In genomic region chr5:173016069-173016455, GRCh38 we compare ENCODE assay signal across 1 cellular context.
TF ChIP-seq lines count a peak whose summit lies in the region.

No MANE protein-coding gene starts in this region.

TF ChIP-seq in K562, 482 proteins besides CTCF, POLR2A, EP300 and RAD21:
- TF ChIP-seq POLR2B (IDR thresholded peaks at IDR 0.05; ENCODE audit: low read depth, partially characterized antibody) (no peak), KDM2B (CRISPR knock-in tag; IDR thresholded peaks at IDR 0.05) (no peak), SRSF7 (optimal IDR thresholded peaks at IDR 0.05; ENCODE audit: low read depth, low read length) (no peak), HDGF (IDR thresholded peaks at IDR 0.05) (no peak), NONO (IDR thresholded peaks at IDR 0.05; ENCODE audit: low read depth in 2 of 2, low read length in 1 of 2) (no peak), RBM22 (IDR thresholded peaks at IDR 0.05; ENCODE audit: low read depth, low read length, poor library complexity, severe bottlenecking) (no peak), NKRF (IDR thresholded peaks at IDR 0.05; ENCODE audit: borderline replicate concordance) (no peak), TCF3 (CRISPR knock-in tag; IDR thresholded peaks at IDR 0.05) (no peak), MAFF (IDR thresholded peaks at IDR 0.05; ENCODE audit: low read length) (no peak), ZNF24 (IDR thresholded peaks at IDR 0.05) (no peak), GATA2 (CRISPR knock-in tag; IDR thresholded peaks at IDR 0.05) (no peak), DIDO1 (tag; IDR thresholded peaks at IDR 0.05; ENCODE audit: low read depth) (no peak), ZBTB1 (CRISPR knock-in tag; IDR thresholded peaks at IDR 0.05; ENCODE audit: borderline replicate concordance, low read depth) (no peak), NFATC3 (IDR thresholded peaks at IDR 0.05) (no peak), ASH1L (IDR thresholded peaks at IDR 0.05; ENCODE audit: borderline replicate concordance, low read depth, partially characterized antibody) (no peak), PYGO2 (tag; IDR thresholded peaks at IDR 0.05) (no peak), CCAR2 (IDR thresholded peaks at IDR 0.05; ENCODE audit: low read depth, low read length) (no peak), ATF6 (CRISPR knock-in tag; IDR thresholded peaks at IDR 0.05) (no peak)
- TF ChIP-seq, protein P1, sequence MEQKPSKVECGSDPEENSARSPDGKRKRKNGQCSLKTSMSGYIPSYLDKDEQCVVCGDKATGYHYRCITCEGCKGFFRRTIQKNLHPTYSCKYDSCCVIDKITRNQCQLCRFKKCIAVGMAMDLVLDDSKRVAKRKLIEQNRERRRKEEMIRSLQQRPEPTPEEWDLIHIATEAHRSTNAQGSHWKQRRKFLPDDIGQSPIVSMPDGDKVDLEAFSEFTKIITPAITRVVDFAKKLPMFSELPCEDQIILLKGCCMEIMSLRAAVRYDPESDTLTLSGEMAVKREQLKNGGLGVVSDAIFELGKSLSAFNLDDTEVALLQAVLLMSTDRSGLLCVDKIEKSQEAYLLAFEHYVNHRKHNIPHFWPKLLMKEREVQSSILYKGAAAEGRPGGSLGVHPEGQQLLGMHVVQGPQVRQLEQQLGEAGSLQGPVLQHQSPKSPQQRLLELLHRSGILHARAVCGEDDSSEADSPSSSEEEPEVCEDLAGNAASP (IDR thresholded peaks at IDR 0.05), result no peak
TF ChIP-seq in K562: peak in this region for 0.
